In the genomic region with DNA sequence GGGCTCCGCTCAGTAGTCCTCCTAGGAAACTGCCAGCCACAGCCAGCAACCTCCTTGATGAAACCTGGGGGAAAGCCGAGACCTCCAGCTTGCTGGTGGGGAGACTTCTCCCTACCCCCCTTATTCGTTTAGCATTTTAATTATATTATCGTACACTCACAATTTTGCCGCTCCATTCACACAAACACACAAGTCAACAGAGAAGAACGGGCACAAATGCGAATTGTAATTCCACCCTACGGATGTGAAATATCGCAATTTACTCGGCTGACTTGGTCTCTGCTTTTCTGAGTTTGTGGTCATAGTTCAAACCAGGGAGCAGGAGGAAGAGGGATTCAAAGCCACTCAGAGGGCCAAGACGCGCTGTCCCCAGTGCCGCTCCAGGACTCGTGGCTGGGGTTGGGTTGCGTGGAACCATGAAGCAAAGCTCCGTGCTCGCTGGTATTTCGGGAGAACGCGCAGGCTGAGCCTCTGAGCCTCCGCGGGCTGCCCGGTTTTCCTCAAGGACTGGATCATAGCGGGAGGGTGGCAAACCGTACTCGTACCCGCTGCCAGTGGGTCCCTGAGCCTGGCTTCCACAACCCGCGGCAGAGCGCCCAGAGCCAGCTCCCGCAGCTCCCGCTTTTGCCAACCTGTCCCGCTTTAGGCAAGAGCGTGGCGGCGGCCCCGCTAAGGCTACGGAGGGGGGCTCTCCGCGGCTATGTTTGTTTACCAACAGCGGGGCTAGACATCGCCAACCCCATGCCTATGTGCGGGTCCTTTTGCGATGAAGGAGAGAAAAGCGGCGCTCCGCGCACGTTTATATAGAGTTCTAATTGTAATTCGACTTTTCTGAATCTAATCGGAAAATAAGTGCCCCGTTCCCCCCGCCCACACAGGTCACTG, we compare ENCODE assay signal across 13 cellular contexts. TPM values are rescaled to one million over a fixed set of nuclear protein-coding genes. Genes with fewer than 3 reads are reported as not detected.
DNase-seq lines count a peak whose midpoint lies in the region; ATAC-seq, FAIRE-seq and TF ChIP-seq lines count a peak whose summit lies in the region.
"Had no signal": no experiment of that assay in that cellular context is flagged by ENCODE, and none has a peak within 500 bp of the region (broad histone marks: within the 10 kb centered on the region; RNA-seq: fewer than 3 reads in every experiment).

No MANE protein-coding gene starts in this region.

- no peak for DNase-seq in T-helper 2 cell treated with Interferon-gamma antibody and Interleukin-4, amounts not matched to agents 5 μg/mL and 100 μg/mL, for 36 hours (ENCODE audit: low spot score)
- no peak for DNase-seq in T-helper 2 cell
- DNase-seq in RWPE2 (ENCODE audit: low spot score): peak; percentile 34
- DNase-seq in endothelial cell of umbilical vein (ENCODE audit: low read depth, low spot score): no peak
- DNase-seq in progenitor cell of endocrine pancreas (ENCODE audit: low spot score, unreplicated experiment): no peak
- no peak for DNase-seq in RPMI8226
- no peak for DNase-seq in H4 (ENCODE audit: low spot score)
- DNase-seq in NCI-H187 treated with DMSO at 0.1 percent for 48 hours (lab: John Stamatoyannopoulos, UW): no peak
- DNase-seq: central memory CD4-positive, alpha-beta T cell; mammary epithelial cell; SHP77 treated with DMSO at 0.1 percent for 48 hours had no signal

- H3K27ac Mint-ChIP-seq in T-helper 2 cell treated with Interferon-gamma antibody and Interleukin-4, amounts not matched to agents 5 μg/mL and 100 μg/mL, for 36 hours: peak overlapping the region; percentile 13
- H3K27ac Mint-ChIP-seq in progenitor cell of endocrine pancreas: peak overlapping the region; percentile 81

- peaks cover 20% of the 10 kb centered on the region for H3K4me1 Mint-ChIP-seq in T-helper 2 cell treated with Interferon-gamma antibody and Interleukin-4, amounts not matched to agents 5 μg/mL and 100 μg/mL, for 36 hours (ENCODE audit: low read depth)
- peaks cover 29% of the 10 kb centered on the region for H3K4me1 Mint-ChIP-seq in progenitor cell of endocrine pancreas (ENCODE audit: low read depth)

- peak overlapping the region; percentile 16 for H3K4me3 Mint-ChIP-seq in T-helper 2 cell treated with Interferon-gamma antibody and Interleukin-4, amounts not matched to agents 5 μg/mL and 100 μg/mL, for 36 hours
- peak overlapping the region; percentile 59 for H3K4me3 Mint-ChIP-seq in progenitor cell of endocrine pancreas (ENCODE audit: low read depth)

- ATAC-seq in RWPE2 (ENCODE audit: low read depth): no peak

- TF ChIP-seq POLR2A in endothelial cell of umbilical vein (IDR thresholded peaks at IDR 0.05; ENCODE audit: low read depth, low read length): no peak

- H3K9me1 ChIP-seq in endothelial cell of umbilical vein (replicated peaks; ENCODE audit: control insufficient read depth, extremely low read depth, insufficient read depth, low read length): no peaks in the 10 kb centered on the region

- H3K4me1 ChIP-seq in RWPE2 (ENCODE audit: insufficient read depth, poor library complexity, severe bottlenecking): no peaks in the 10 kb centered on the region
- peaks cover 12% of the 10 kb centered on the region for H3K4me1 ChIP-seq in endothelial cell of umbilical vein (ENCODE audit: control insufficient read depth, extremely low read depth, insufficient read depth, low read length)

- dilution Hi-C loops in endothelial cell of umbilical vein (cut with MboI; ENCODE audit: extremely low pct_ligation_motif_present, low sequenced_read_pairs): no loop called here

- H2AFZ ChIP-seq in endothelial cell of umbilical vein (ENCODE audit: low read depth, low read length): no peak overlapping the region

- FAIRE-seq in endothelial cell of umbilical vein (lab: Jason Lieb, UNC): no peak
- FAIRE-seq: frontal cortex had no signal

- no peaks in the 10 kb centered on the region for H3K79me2 ChIP-seq in endothelial cell of umbilical vein (ENCODE audit: control insufficient read depth, insufficient read depth, low read length)

- no TSS peak for BruUV-seq in endothelial cell of umbilical vein (replicated peaks; lab: Mats Ljungman, UMichigan)

- H3K27me3 ChIP-seq in RWPE2 (ENCODE audit: insufficient read depth, poor library complexity, severe bottlenecking): peaks cover 99% of the 10 kb centered on the region
- peaks cover 91 to 100% of the 10 kb centered on the region in 2 experiments for H3K27me3 ChIP-seq in endothelial cell of umbilical vein (ENCODE audit: control insufficient read depth in 2 of 2, insufficient read depth in 2 of 2, low read length in 2 of 2)

- TF ChIP-seq CTCF in RWPE2 (IDR thresholded peaks at IDR 0.05; ENCODE audit: poor library complexity, severe bottlenecking) (no peak), endothelial cell of umbilical vein (IDR thresholded peaks at IDR 0.05; ENCODE audit: extremely low read depth in 1 of 2, insufficient read depth in 1 of 2, low read depth in 1 of 2, low read length in 2 of 2) (no peak), progenitor cell of endocrine pancreas (IDR thresholded peaks at IDR 0.05; ENCODE audit: unreplicated experiment) (no peak)

- no peak overlapping the region for H3K4me2 ChIP-seq in endothelial cell of umbilical vein (ENCODE audit: insufficient read depth, low read length)

- H3K36me3 ChIP-seq in RWPE2 (ENCODE audit: low read depth) (no peaks in the 10 kb centered on the region), endothelial cell of umbilical vein (ENCODE audit: control insufficient read depth in 2 of 2, extremely low read depth in 1 of 2, insufficient read depth in 2 of 2, low read length in 2 of 2) (no peaks in the 10 kb centered on the region)

- POLR2A ChIA-PET in endothelial cell of umbilical vein (lab: Charles Lee): no interaction called here

- no peak overlapping the region for H3K9ac ChIP-seq in endothelial cell of umbilical vein (replicated peaks; ENCODE audit: extremely low read depth, insufficient read depth, low read length)

- no peaks in the 10 kb centered on the region for H4K20me1 ChIP-seq in endothelial cell of umbilical vein (replicated peaks; ENCODE audit: control insufficient read depth, extremely low read depth, insufficient read depth, low read length)

- no peaks in the 10 kb centered on the region for H3K9me3 Mint-ChIP-seq in T-helper 2 cell treated with Interferon-gamma antibody and Interleukin-4, amounts not matched to agents 5 μg/mL and 100 μg/mL, for 36 hours
- no peaks in the 10 kb centered on the region for H3K9me3 Mint-ChIP-seq in progenitor cell of endocrine pancreas (ENCODE audit: low read depth)

- H3K27me3 Mint-ChIP-seq in T-helper 2 cell treated with Interferon-gamma antibody and Interleukin-4, amounts not matched to agents 5 μg/mL and 100 μg/mL, for 36 hours (ENCODE audit: low read depth): peaks cover 78% of the 10 kb centered on the region
- peaks cover 82% of the 10 kb centered on the region for H3K27me3 Mint-ChIP-seq in progenitor cell of endocrine pancreas

- CTCF ChIA-PET in endothelial cell of umbilical vein (lab: Charles Lee): interaction anchor here (0.9 to 1.8 kb wide), 3 partner anchors 10 to 108 kb away, joined by 3 to 8 read pairs (median 5); partner anchors contain the start of gene AATF

- H3K9me3 ChIP-seq in RWPE2 (ENCODE audit: severe bottlenecking): no peaks in the 10 kb centered on the region
- no peaks in the 10 kb centered on the region for H3K9me3 ChIP-seq in endothelial cell of umbilical vein (replicated peaks; ENCODE audit: control insufficient read depth, insufficient read depth, low read length)

- no peak overlapping the region for H3K27ac ChIP-seq in RWPE2 (ENCODE audit: poor library complexity, severe bottlenecking)
- H3K27ac ChIP-seq in endothelial cell of umbilical vein (ENCODE audit: insufficient read depth, low read depth, low read length): no peak overlapping the region

- H3K4me3 ChIP-seq in RWPE2 (ENCODE audit: severe bottlenecking): no peak overlapping the region
- no peak overlapping the region for H3K4me3 ChIP-seq in endothelial cell of umbilical vein (replicated peaks in 1 of 3; ENCODE audit: insufficient read depth in 1 of 3, low read depth in 1 of 3, low read length in 3 of 3)
- H3K4me3 ChIP-seq: smooth muscle cell had no signal

- peaks cover 8% of the 10 kb centered on the region for H3K36me3 Mint-ChIP-seq in T-helper 2 cell treated with Interferon-gamma antibody and Interleukin-4, amounts not matched to agents 5 μg/mL and 100 μg/mL, for 36 hours (ENCODE audit: low read depth)
- H3K36me3 Mint-ChIP-seq in progenitor cell of endocrine pancreas (ENCODE audit: insufficient read depth): peaks cover 1% of the 10 kb centered on the region

- intact Hi-C loops in endothelial cell of umbilical vein (cut with micrococcal nuclease): no loop called here

TF ChIP-seq in endothelial cell of umbilical vein, 7 proteins besides CTCF, POLR2A, EP300 and RAD21:
- TF ChIP-seq, protein P1, sequence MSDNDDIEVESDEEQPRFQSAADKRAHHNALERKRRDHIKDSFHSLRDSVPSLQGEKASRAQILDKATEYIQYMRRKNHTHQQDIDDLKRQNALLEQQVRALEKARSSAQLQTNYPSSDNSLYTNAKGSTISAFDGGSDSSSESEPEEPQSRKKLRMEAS (IDR thresholded peaks at IDR 0.05; ENCODE audit: insufficient read depth, insufficient read length): no peak
- no peak for TF ChIP-seq MYC (IDR thresholded peaks at IDR 0.05; ENCODE audit: low read depth, low read length)
- peak; percentile 96 for TF ChIP-seq EZH2 (IDR thresholded peaks at IDR 0.05; ENCODE audit: borderline replicate concordance, low read depth, low read length, severe bottlenecking)
TF ChIP-seq in endothelial cell of umbilical vein: peak in this region for 1.

RNA-seq across cellular contexts. Expression of gene LHX1, which starts 2.0 kb away (rescaled TPM):
- not detected in 2 replicates for total RNA-seq in endothelial cell of umbilical vein
- polyA plus RNA-seq in endothelial cell of umbilical vein: not detected in 2 replicates
- not detected in 2 replicates for polyA plus RNA-seq in endothelial cell of umbilical vein (2011; cell fraction: cytosol; rRNA removed)
- polyA plus RNA-seq in endothelial cell of umbilical vein (2011; cell fraction: nucleus; rRNA removed): not detected in 2 replicates
- not detected in 2 replicates for polyA plus RNA-seq in endothelial cell of umbilical vein (2012)
- not detected in 2 replicates for polyA minus RNA-seq in endothelial cell of umbilical vein
- not detected for polyA minus RNA-seq in endothelial cell of umbilical vein (2011; cell fraction: cytosol; rRNA and poly(A)+ RNA removed)
- not detected in 2 replicates for polyA minus RNA-seq in endothelial cell of umbilical vein (2011; cell fraction: nucleus; rRNA and poly(A)+ RNA removed)
- 1.8 and 2.0 TPM in 2 replicates for total RNA-seq in progenitor cell of endocrine pancreas
- 0.39 and 0.97 TPM in 2 replicates for total RNA-seq in H4 (2014; rRNA removed; shearing (Covaris generic))
- total RNA-seq: mammary epithelial cell, smooth muscle cell had no signal
- polyA plus RNA-seq: mammary epithelial cell, smooth muscle cell had no signal

RNA-seq across cellular contexts. Expression of gene AATF, which starts 9.5 kb away (rescaled TPM):
- total RNA-seq in endothelial cell of umbilical vein: 44.8 and 47.2 TPM in 2 replicates
- polyA plus RNA-seq in endothelial cell of umbilical vein: 11.0 and 15.7 TPM in 2 replicates
- 16.5 and 17.7 TPM in 2 replicates for polyA plus RNA-seq in endothelial cell of umbilical vein (2011; cell fraction: cytosol; rRNA removed)
- polyA plus RNA-seq in endothelial cell of umbilical vein (2011; cell fraction: nucleus; rRNA removed): 14.3 and 18.2 TPM in 2 replicates
- polyA plus RNA-seq in endothelial cell of umbilical vein (2012): 39.9 and 47.6 TPM in 2 replicates
- 12.7 and 13.5 TPM in 2 replicates for polyA minus RNA-seq in endothelial cell of umbilical vein
- polyA minus RNA-seq in endothelial cell of umbilical vein (2011; cell fraction: cytosol; rRNA and poly(A)+ RNA removed): 31.6 TPM
- polyA minus RNA-seq in endothelial cell of umbilical vein (2011; cell fraction: nucleus; rRNA and poly(A)+ RNA removed): 12.0 and 14.4 TPM in 2 replicates
- total RNA-seq in progenitor cell of endocrine pancreas: 50.9 and 53.5 TPM in 2 replicates
- total RNA-seq in H4 (2014; rRNA removed; shearing (Covaris generic)): 45.1 and 47.1 TPM in 2 replicates
